9 cellular contexts compared by ENCODE assay signal in the genomic region with DNA sequence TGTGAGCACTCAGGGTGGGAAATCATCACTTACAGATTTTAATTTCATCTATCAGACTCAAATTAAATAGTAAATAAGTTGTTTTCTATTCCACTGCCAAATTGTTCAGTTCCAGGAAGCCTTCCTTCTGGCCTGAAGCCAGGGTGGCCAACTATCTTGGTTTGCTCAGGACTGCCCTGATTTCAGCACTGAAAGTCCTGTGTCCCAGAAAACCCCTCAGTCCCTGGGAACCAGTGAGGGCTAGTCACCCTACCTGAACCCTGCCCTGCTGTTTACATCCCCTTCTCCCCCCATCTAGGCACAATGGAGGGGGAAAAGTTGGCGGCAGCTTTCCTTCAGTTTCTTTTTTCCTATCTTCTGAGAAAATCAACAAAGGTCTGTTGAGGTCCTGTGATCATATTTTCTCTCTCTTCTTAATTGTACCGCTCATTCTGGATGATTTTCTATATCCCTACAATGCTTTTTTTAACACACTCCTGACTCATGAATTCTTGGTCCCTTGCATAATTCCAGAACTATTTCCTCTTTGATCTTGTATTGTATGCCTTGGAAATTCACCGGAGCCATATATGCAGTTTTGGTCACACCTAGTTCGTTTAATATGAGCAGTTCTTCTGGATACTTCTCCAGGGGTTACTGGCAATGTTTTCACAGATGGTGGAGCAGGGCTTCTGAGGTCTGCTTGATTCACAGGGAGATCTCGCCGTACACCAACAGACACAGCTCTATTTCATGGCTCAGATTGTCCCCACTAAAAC.
DNase-seq lines count a peak whose midpoint lies in the region; ATAC-seq, FAIRE-seq and TF ChIP-seq lines count a peak whose summit lies in the region.
"Had no signal": no experiment of that assay in that cellular context is flagged by ENCODE, and none has a peak within 500 bp of the region (broad histone marks: within the 10 kb centered on the region; RNA-seq: fewer than 3 reads in every experiment).

No MANE protein-coding gene starts in this region.

- no peak for TF ChIP-seq EP300 in stomach (IDR thresholded peaks at IDR 0.05)

- TF ChIP-seq POLR2A in body of pancreas (IDR thresholded peaks at IDR 0.05) (no peak), stomach (IDR thresholded peaks at IDR 0.05) (no peak), GM12891 (IDR thresholded peaks at IDR 0.05; ENCODE audit: low read depth, low read length) (no peak)

- no peaks in the 10 kb centered on the region for H3K36me3 ChIP-seq in body of pancreas (replicated peaks in 1 of 2; ENCODE audit: insufficient read depth in 1 of 2, low read depth in 2 of 2)
- peaks cover 0 to 14% (median 7%) of the 10 kb centered on the region in 4 donors for H3K36me3 ChIP-seq in stomach

- H3K4me3 ChIP-seq in body of pancreas (no peak overlapping the region), stomach (no peak overlapping the region)

- peak; percentile 64 for ATAC-seq in body of pancreas

- H3K4me1 ChIP-seq in body of pancreas: peaks cover 15% of the 10 kb centered on the region
- H3K4me1 ChIP-seq in stomach: peaks cover 0 to 16% (median 12%) of the 10 kb centered on the region in 4 donors

- WGBS in body of pancreas, 2 donors: 68 to 71% methylated on average over 6 of the region's 6 CpGs
- WGBS in stomach, 5 donors: 54 to 61% (median 56%) methylated on average over 6 of the region's 6 CpGs

- intact Hi-C loops in body of pancreas (cut with DNase I): no loop called here
- intact Hi-C loops in stomach (cut with DNase I; ENCODE audit: low total_unique reads): no loop called here
- intact Hi-C loops in CD14-positive monocyte (cut with micrococcal nuclease): no loop called here

- DNase-seq in HPDE6-E6E7 (ENCODE audit: extremely low spot score) (peak; percentile 53), body of pancreas (peak; percentile 53 to 73 (median 58)), hepatic stellate cell (ENCODE audit: low spot score) (peak; percentile 43), stomach (peak; percentile 68), CD14-positive monocyte (ENCODE audit: low spot score) (no peak), SK-N-DZ (ENCODE audit: low spot score) (no peak), GM12891 (ENCODE audit: insufficient read length, low spot score) (no peak)
- no peak for DNase-seq in NK-92 treated with Interleukin-12 subunit alpha and Interleukin-12 subunit beta, amount 100 ng/mL, for 24 hours (lab: John Stamatoyannopoulos, UW)
- DNase-seq: naive B cell had no signal

- H3K27me3 ChIP-seq in body of pancreas (no peaks in the 10 kb centered on the region), stomach (no peaks in the 10 kb centered on the region)

- FAIRE-seq in GM12891 (lab: Jason Lieb, UNC): no peak

- H3K4me3 Mint-ChIP-seq in CD14-positive monocyte: no peak overlapping the region
- H3K4me3 Mint-ChIP-seq: naive B cell had no signal

- no peak overlapping the region for H3K27ac Mint-ChIP-seq in CD14-positive monocyte

- no peaks in the 10 kb centered on the region for H3K9me3 ChIP-seq in body of pancreas
- no peaks in the 10 kb centered on the region for H3K9me3 ChIP-seq in stomach

- H3K27ac ChIP-seq in body of pancreas (peak overlapping the region in 2 of 4 donors; percentile 47 to 62), stomach (peak overlapping the region in 4 of 5 donors; percentile 54 to 72 (median 59))

- no peak for TF ChIP-seq CTCF in body of pancreas (IDR thresholded peaks at IDR 0.05)
- TF ChIP-seq CTCF in stomach (IDR thresholded peaks at IDR 0.05): no peak
- no peak for TF ChIP-seq CTCF in CD14-positive monocyte (IDR thresholded peaks at IDR 0.05)

- no peaks in the 10 kb centered on the region for H3K9me3 Mint-ChIP-seq in CD14-positive monocyte
- H3K9me3 Mint-ChIP-seq: naive B cell had no signal

- no peaks in the 10 kb centered on the region for H3K36me3 Mint-ChIP-seq in CD14-positive monocyte

- H3K27me3 Mint-ChIP-seq in CD14-positive monocyte (ENCODE audit: low read depth in 3 of 3): peaks cover 0 to 2% (median 2%) of the 10 kb centered on the region in 3 donors
- H3K27me3 Mint-ChIP-seq: naive B cell had no signal

- H3K4me1 Mint-ChIP-seq in CD14-positive monocyte: no peaks in the 10 kb centered on the region
- H3K4me1 Mint-ChIP-seq: naive B cell had no signal

TF ChIP-seq in GM12891, 5 proteins besides CTCF, POLR2A, EP300 and RAD21:
- no peak for TF ChIP-seq SPI1 (IDR thresholded peaks at IDR 0.05; ENCODE audit: low read depth, low read length)
- TF ChIP-seq TAF1 (IDR thresholded peaks at IDR 0.05; ENCODE audit: low read depth, low read length): no peak
- TF ChIP-seq POLR2AphosphoS5 (IDR thresholded peaks at IDR 0.05; ENCODE audit: low read depth, low read length): no peak
- no peak for TF ChIP-seq POU2F2 (IDR thresholded peaks at IDR 0.05; ENCODE audit: low read depth, low read length)
- TF ChIP-seq PAX5 (IDR thresholded peaks at IDR 0.05; ENCODE audit: insufficient read depth, low read length, severe bottlenecking): no peak

Comparison
In these comparisons a context has a peak if more than half of its experiments do, and no peak if none do; other contexts are left out.
1. DNase-seq: peak in HPDE6-E6E7 (single experiment), body of pancreas (4 of 4), hepatic stellate cell (single experiment) and stomach (single experiment); none in CD14-positive monocyte (single experiment), SK-N-DZ (single experiment), GM12891 (single experiment) and NK-92 treated with Interleukin-12 subunit alpha and Interleukin-12 subunit beta, amount 100 ng/mL, for 24 hours (single experiment).